15 cellular contexts compared by ENCODE assay signal in genomic region chr1:67597336-67597735, GRCh38.
DNase-seq lines count a peak whose midpoint lies in the region; ATAC-seq and TF ChIP-seq lines count a peak whose summit lies in the region.
"Had no signal": no experiment of that assay in that cellular context is flagged by ENCODE, and none has a peak within 500 bp of the region (broad histone marks: within the 10 kb centered on the region; RNA-seq: fewer than 3 reads in every experiment).

No MANE protein-coding gene starts in this region.

- no peaks in the 10 kb centered on the region for H3K4me1 ChIP-seq in SJCRH30

- CTCF ChIA-PET in GM10248 (lab: Yijun Ruan, JAX), result interaction anchor here (1.2 to 3.2 kb wide), 2 partner anchors 12 kb away, joined by 3 to 11 read pairs; no protein-coding TSS in a partner anchor

- no peak overlapping the region for H3K27ac ChIP-seq in SJCRH30
- H3K27ac ChIP-seq: RWPE1, SJSA1 had no signal

- H3K36me3 ChIP-seq in SJCRH30, result no peaks in the 10 kb centered on the region
- H3K36me3 ChIP-seq: SJSA1 had no signal

- no peaks in the 10 kb centered on the region for H3K36me3 Mint-ChIP-seq in activated T-cell treated with anti-CD3 and anti-CD28 coated beads, Interleukin-2, amount 50 U/mL, for 4 hours (ENCODE audit: insufficient read depth)

- DNase-seq in H4 (ENCODE audit: low spot score), result peak; percentile 80
- DNase-seq in M059J (ENCODE audit: low read depth), result peak; percentile 79
- DNase-seq in NCI-H526 treated with DMSO at 0.1 percent for 48 hours (lab: John Stamatoyannopoulos, UW), result peak; percentile 20
- DNase-seq in amniotic epithelial cell (ENCODE audit: low read depth), result peak; percentile 24
- no peak for DNase-seq in activated T-cell treated with anti-CD3 and anti-CD28 coated beads, Interleukin-2, amount 50 U/mL, for 4 hours
- no peak for DNase-seq in SJCRH30
- DNase-seq in GM10248 (ENCODE audit: extremely low spot score), result no peak
- DNase-seq: CD4-positive, alpha-beta T cell; DND-41; NCI-H2029; T-helper 9 cell had no signal

- no peak for TF ChIP-seq CTCF in GM10248 (IDR thresholded peaks at IDR 0.05; ENCODE audit: control extremely low read depth, extremely low read depth, low read depth, missing control alignments)

- no peak overlapping the region for H3K4me3 Mint-ChIP-seq in activated T-cell treated with anti-CD3 and anti-CD28 coated beads, Interleukin-2, amount 50 U/mL, for 4 hours
- H3K4me3 Mint-ChIP-seq: B cell; CD4-positive, alpha-beta T cell had no signal

- ATAC-seq in HG03045 (IDR thresholded peaks at IDR 0.05; ENCODE audit: unreplicated experiment), result no peak
- no peak for ATAC-seq in activated T-cell treated with anti-CD3 and anti-CD28 coated beads, Interleukin-2, amount 50 U/mL, for 4 hours

- no peaks in the 10 kb centered on the region for H3K27me3 ChIP-seq in SJCRH30
- H3K27me3 ChIP-seq: SJSA1 had no signal

- no peak overlapping the region for H3K4me3 ChIP-seq in SJCRH30
- H3K4me3 ChIP-seq: SJSA1 had no signal

- no peaks in the 10 kb centered on the region for H3K27me3 Mint-ChIP-seq in activated T-cell treated with anti-CD3 and anti-CD28 coated beads, Interleukin-2, amount 50 U/mL, for 4 hours (ENCODE audit: low read depth)
- H3K27me3 Mint-ChIP-seq: B cell; CD4-positive, alpha-beta T cell had no signal

- POLR2A ChIA-PET in GM10248 (lab: Yijun Ruan, JAX), result no interaction called here

- H3K9me3 Mint-ChIP-seq in activated T-cell treated with anti-CD3 and anti-CD28 coated beads, Interleukin-2, amount 50 U/mL, for 4 hours, result no peaks in the 10 kb centered on the region
- H3K9me3 Mint-ChIP-seq: CD4-positive, alpha-beta T cell had no signal

- no peaks in the 10 kb centered on the region for H3K4me1 Mint-ChIP-seq in activated T-cell treated with anti-CD3 and anti-CD28 coated beads, Interleukin-2, amount 50 U/mL, for 4 hours (ENCODE audit: low read depth)
- H3K4me1 Mint-ChIP-seq: B cell had no signal

- no peaks in the 10 kb centered on the region for H3K9me3 ChIP-seq in SJCRH30 (replicated peaks)
- H3K9me3 ChIP-seq: SJSA1 had no signal

Comparison
In these comparisons a context has a peak if more than half of its experiments do, and no peak if none do; other contexts are left out.
1. DNase-seq: peak in H4 (single experiment), M059J (single experiment), NCI-H526 treated with DMSO at 0.1 percent for 48 hours (single experiment) and amniotic epithelial cell (single experiment); none in activated T-cell treated with anti-CD3 and anti-CD28 coated beads, Interleukin-2, amount 50 U/mL, for 4 hours (single experiment), SJCRH30 (0 of 2) and GM10248 (single experiment).